8 cellular contexts compared by ENCODE assay signal in the genomic region with DNA sequence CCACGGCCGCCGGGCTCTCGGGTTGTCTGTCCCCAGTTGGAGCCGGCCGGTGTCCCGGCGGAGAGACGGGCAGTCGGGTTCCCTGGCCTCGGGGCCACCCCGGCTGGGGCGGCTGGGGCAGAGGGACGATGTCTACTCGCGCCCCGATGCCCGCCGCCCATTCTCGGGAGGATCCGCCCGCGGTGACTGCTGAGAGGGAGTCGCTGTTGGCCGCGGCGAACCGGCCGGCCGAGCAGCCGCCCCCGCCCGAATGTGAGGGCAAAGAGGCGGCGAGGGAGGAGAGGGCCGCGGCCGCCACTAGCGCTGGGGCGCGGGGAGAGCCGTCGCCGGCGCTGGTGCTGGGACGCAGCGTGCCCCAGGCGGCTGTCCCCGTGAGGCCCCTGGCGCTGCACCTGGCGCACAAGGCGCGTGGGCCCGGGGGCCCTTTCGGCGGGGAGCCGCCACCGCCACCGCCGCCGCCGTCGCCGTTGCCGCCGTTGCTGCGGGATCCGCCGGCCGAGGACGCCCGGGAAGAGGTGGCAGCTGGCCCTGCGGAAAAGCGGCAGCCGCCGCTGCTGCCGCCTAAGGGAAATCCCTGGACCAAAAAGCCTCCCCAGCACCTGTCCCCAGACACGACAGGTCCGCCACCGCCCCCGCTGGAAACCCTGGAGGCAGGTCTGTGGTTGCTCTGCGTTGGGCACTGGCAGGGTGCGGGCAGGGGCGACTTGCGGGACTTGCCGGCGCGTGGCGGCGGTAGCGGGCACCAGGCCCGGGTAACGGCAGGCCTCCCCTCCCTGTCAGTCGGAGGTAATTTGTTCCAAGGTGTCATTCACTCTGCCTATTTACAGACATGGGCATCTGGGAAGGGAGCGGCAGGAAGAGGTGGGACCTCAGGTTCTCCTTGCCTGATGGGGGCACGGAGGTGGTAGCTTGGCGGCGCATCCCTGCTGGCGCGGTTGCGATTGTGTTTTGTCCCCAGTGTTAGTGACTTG. TPM values are rescaled to one million over a fixed set of nuclear protein-coding genes. Genes with fewer than 3 reads are reported as not detected.
A peak's percentile ranks its signal among the peaks of the same experiment; 100 is the strongest.
DNase-seq lines count a peak whose midpoint lies in the region; ATAC-seq and TF ChIP-seq lines count a peak whose summit lies in the region.

No MANE protein-coding gene starts in this region.

- H2AFZ ChIP-seq in OCI-LY3 (ENCODE audit: low read depth, low read length) = peak overlapping the region; percentile 10; the same call in 1 of the 2 replicates

- H3K4me1 Mint-ChIP-seq in Calu3 (ENCODE audit: low read depth, unreplicated experiment) = no peaks in the 10 kb centered on the region
- peaks cover 0 to 16% (median 10%) of the 10 kb centered on the region in 7 donors for H3K4me1 Mint-ChIP-seq in naive thymus-derived CD4-positive, alpha-beta T cell
- peaks cover 11% of the 10 kb centered on the region for H3K4me1 Mint-ChIP-seq in stimulated activated effector memory CD8-positive, alpha-beta T cell treated with anti-CD3 and anti-CD28 coated beads, Interleukin-12 subunit alpha, Interleukin-12 subunit beta, amount 100 ng/mL, for 72 hours

- intact Hi-C loops in Calu3 (cut with micrococcal nuclease; ENCODE audit: unreplicated experiment) = loop anchor here (10.0 kb wide), 1 partner anchor 97 kb away; the partner anchor contains the start of genes ABHD18 and MFSD8
- intact Hi-C loops in naive thymus-derived CD4-positive, alpha-beta T cell (cut with micrococcal nuclease) = loop anchor here (1.0 to 2.0 kb wide), 10 partner anchors 65 to 1031 kb away; partner anchors contain the start of genes ABHD18 (in 2 of the 2), MFSD8 (in 2 of the 2), PLK4 (in 2 of the 2) and SCLT1 (in 2 of the 2)

- no peaks in the 10 kb centered on the region for H3K9me3 ChIP-seq in OCI-LY3 (ENCODE audit: insufficient read depth, low read length)
- H3K9me3 ChIP-seq in naive thymus-derived CD4-positive, alpha-beta T cell (ENCODE audit: control insufficient read depth in 2 of 3, low read length in 3 of 3) = no peaks in the 10 kb centered on the region

- peaks cover 56% of the 10 kb centered on the region for H3K79me2 ChIP-seq in OCI-LY3 (ENCODE audit: low read length)

- TF ChIP-seq CTCF in Calu3 (IDR thresholded peaks at IDR 0.05; ENCODE audit: unreplicated experiment) (no peak), HL-60 (IDR thresholded peaks at IDR 0.05; ENCODE audit: insufficient read depth, low read length) (peak; percentile 3), OCI-LY3 (IDR thresholded peaks at IDR 0.05; ENCODE audit: low read depth, low read length) (peak; percentile 31)

- H3K36me3 ChIP-seq in OCI-LY3 (replicated peaks; ENCODE audit: low read depth, low read length) = no peaks in the 10 kb centered on the region
- H3K36me3 ChIP-seq in naive thymus-derived CD4-positive, alpha-beta T cell (ENCODE audit: control insufficient read depth in 2 of 3, insufficient read depth in 3 of 3, low read length in 3 of 3) = no peaks in the 10 kb centered on the region

- no TSS peak for BruUV-seq in Calu3 (replicated peaks; lab: Mats Ljungman, UMichigan)

- H3K36me3 Mint-ChIP-seq in Calu3 (ENCODE audit: insufficient read depth, unreplicated experiment) = peaks cover 24% of the 10 kb centered on the region
- H3K36me3 Mint-ChIP-seq in naive thymus-derived CD4-positive, alpha-beta T cell = no peaks in the 10 kb centered on the region
- H3K36me3 Mint-ChIP-seq in stimulated activated effector memory CD8-positive, alpha-beta T cell treated with anti-CD3 and anti-CD28 coated beads, Interleukin-12 subunit alpha, Interleukin-12 subunit beta, amount 100 ng/mL, for 72 hours = no peaks in the 10 kb centered on the region

- H3K27ac ChIP-seq in HL-60 (replicated peaks) (peak overlapping the region; percentile 97), OCI-LY3 (ENCODE audit: low read length) (peak overlapping the region; percentile 82)
- H3K27ac ChIP-seq in naive thymus-derived CD4-positive, alpha-beta T cell (ENCODE audit: low read depth, low read length) = peak overlapping the region; percentile 90

- H3K27me3 Mint-ChIP-seq in Calu3 (ENCODE audit: unreplicated experiment) = no peaks in the 10 kb centered on the region
- H3K27me3 Mint-ChIP-seq in naive thymus-derived CD4-positive, alpha-beta T cell = peaks cover 0 to 1% (median 0%) of the 10 kb centered on the region in 5 donors

- H3K4me3 Mint-ChIP-seq in Calu3 (ENCODE audit: low read depth, unreplicated experiment) = peak overlapping the region; percentile 84
- peak overlapping the region; percentile 82 to 91 (median 84) for H3K4me3 Mint-ChIP-seq in naive thymus-derived CD4-positive, alpha-beta T cell
- H3K4me3 Mint-ChIP-seq in stimulated activated effector memory CD8-positive, alpha-beta T cell treated with anti-CD3 and anti-CD28 coated beads, Interleukin-12 subunit alpha, Interleukin-12 subunit beta, amount 100 ng/mL, for 72 hours = peak overlapping the region; percentile 76

- peaks cover 18% of the 10 kb centered on the region for H4K20me1 ChIP-seq in OCI-LY3 (ENCODE audit: insufficient read depth, low read length)

- peak overlapping the region; percentile 83 for H3K9ac ChIP-seq in OCI-LY3 (ENCODE audit: low read length)

- H3K27ac Mint-ChIP-seq in Calu3 (ENCODE audit: unreplicated experiment) = peak overlapping the region; percentile 74
- peak overlapping the region in 8 of 9 donors; percentile 59 to 91 (median 78) for H3K27ac Mint-ChIP-seq in naive thymus-derived CD4-positive, alpha-beta T cell
- H3K27ac Mint-ChIP-seq in stimulated activated effector memory CD8-positive, alpha-beta T cell treated with anti-CD3 and anti-CD28 coated beads, Interleukin-12 subunit alpha, Interleukin-12 subunit beta, amount 100 ng/mL, for 72 hours = peak overlapping the region; percentile 52

- H3K9me3 Mint-ChIP-seq in Calu3 (ENCODE audit: low read depth, unreplicated experiment) = no peaks in the 10 kb centered on the region
- no peaks in the 10 kb centered on the region for H3K9me3 Mint-ChIP-seq in naive thymus-derived CD4-positive, alpha-beta T cell
- H3K9me3 Mint-ChIP-seq in stimulated activated effector memory CD8-positive, alpha-beta T cell treated with anti-CD3 and anti-CD28 coated beads, Interleukin-12 subunit alpha, Interleukin-12 subunit beta, amount 100 ng/mL, for 72 hours = no peaks in the 10 kb centered on the region

- peak; percentile 35 for ATAC-seq in GM21360 (IDR thresholded peaks at IDR 0.05; ENCODE audit: unreplicated experiment)
- peak; percentile 48 for ATAC-seq in naive thymus-derived CD4-positive, alpha-beta T cell
- peak; percentile 56 for ATAC-seq in stimulated activated effector memory CD8-positive, alpha-beta T cell treated with anti-CD3 and anti-CD28 coated beads, Interleukin-12 subunit alpha, Interleukin-12 subunit beta, amount 100 ng/mL, for 72 hours

- CTCF ChIA-PET in Calu3 (lab: Charles Lee) = interaction anchor here (1.0 to 1.4 kb wide), 2 partner anchors 96 to 181 kb away, joined by 3 read pairs; partner anchors contain the start of genes ABHD18, MFSD8 and PLK4
- CTCF ChIA-PET in naive thymus-derived CD4-positive, alpha-beta T cell (lab: Charles Lee) = no interaction called here

- H3K27me3 ChIP-seq in HL-60 (ENCODE audit: insufficient read depth, poor library complexity, severe bottlenecking) = no peaks in the 10 kb centered on the region
- no peaks in the 10 kb centered on the region for H3K27me3 ChIP-seq in OCI-LY3 (ENCODE audit: low read depth, low read length)
- no peaks in the 10 kb centered on the region for H3K27me3 ChIP-seq in naive thymus-derived CD4-positive, alpha-beta T cell (ENCODE audit: control insufficient read depth in 2 of 2, insufficient read depth in 2 of 2, low read length in 2 of 2)

- POLR2A ChIA-PET in naive thymus-derived CD4-positive, alpha-beta T cell (lab: Charles Lee) = interaction anchor here (0.6 to 3.6 kb wide), 9 partner anchors 8 to 751 kb away, joined by 3 to 43 read pairs (median 6); partner anchors contain the start of genes ABHD18, MFSD8, PGRMC2 and PLK4

- H3K4me2 ChIP-seq in OCI-LY3 (ENCODE audit: low read length) = peak overlapping the region; percentile 74

- peaks cover 8% of the 10 kb centered on the region; the same call in 1 of the 2 replicates for H3K4me1 ChIP-seq in OCI-LY3 (ENCODE audit: low read length)
- H3K4me1 ChIP-seq in naive thymus-derived CD4-positive, alpha-beta T cell (ENCODE audit: control insufficient read depth in 2 of 2, insufficient read depth in 2 of 2, low read length in 2 of 2) = peaks cover 0 to 5% of the 10 kb centered on the region in 2 donors

- peak; percentile 69 for DNase-seq in Calu3
- peak in 1 of 2 experiments; percentile 66 for DNase-seq in HL-60 (ENCODE audit: low read depth in 1 of 2, low spot score in 1 of 2)
- peak; percentile 40 for DNase-seq in activated T-helper 1 cell treated with Interleukin-2 at 50 U/mL for 16 hours (ENCODE audit: low read depth)
- peak; percentile 21 for DNase-seq in fibroblast of gingiva (ENCODE audit: low read depth)
- DNase-seq in naive thymus-derived CD4-positive, alpha-beta T cell = peak; percentile 38 to 77 (median 52)
- peak; percentile 40 to 82 for DNase-seq in stimulated activated effector memory CD8-positive, alpha-beta T cell treated with anti-CD3 and anti-CD28 coated beads, Interleukin-12 subunit alpha, Interleukin-12 subunit beta, amount 100 ng/mL, for 72 hours (ENCODE audit: low spot score in 2 of 2)

- H3K4me3 ChIP-seq in HL-60 (replicated peaks; ENCODE audit: insufficient read depth, low read length) = peak overlapping the region; percentile 89
- H3K4me3 ChIP-seq in OCI-LY3 (ENCODE audit: low read length) = peak overlapping the region; percentile 96
- H3K4me3 ChIP-seq in naive thymus-derived CD4-positive, alpha-beta T cell (ENCODE audit: low read length) = peak overlapping the region; percentile 74

RNA-seq across cellular contexts. Expression of gene LARP1B, which starts 0.7 kb away (rescaled TPM):
- total RNA-seq in Calu3 (2022) = 17.4 and 19.7 TPM in 2 replicates
- total RNA-seq in naive thymus-derived CD4-positive, alpha-beta T cell = 10 to 100 TPM in 4 of 5 experiments, 1 to 10 TPM in 1; 9.5 to 18.2 (median 13.7) TPM
- 1 to 10 TPM; 3.9 TPM for polyA plus RNA-seq in naive thymus-derived CD4-positive, alpha-beta T cell
